Comparison of ENCODE assay signal across 26 cellular contexts in genomic region chr17:72861811-72862210, GRCh38.
"Had no signal": no experiment of that assay in that cellular context is flagged by ENCODE, and none has a peak within 500 bp of the region (broad histone marks: within the 10 kb centered on the region; RNA-seq: fewer than 3 reads in every experiment).

No MANE protein-coding gene starts in this region.

- H3K27me3 Mint-ChIP-seq: dendritic cell treated with granulocyte-macrophage colony-stimulating factor and Interleukin-4, amounts not matched to agents 40 ng/mL and 50 ng/mL, for 4 days; naive thymus-derived CD4-positive, alpha-beta T cell had no signal

- DNase-seq: effector CD8-positive, alpha-beta T cell; foreskin fibroblast; heart right ventricle; hippocampal formation; left cardiac atrium; left lung; mesenchymal stem cell; naive thymus-derived CD4-positive, alpha-beta T cell; occipital lobe; pancreas; right lobe of liver; small intestine; stimulated activated CD4-positive, alpha-beta T cell treated with anti-CD3 and anti-CD28 coated beads, Interleukin-1b, Interleukin-23, amount 100 ng/mL, for 48 hours; stimulated activated CD4-positive, alpha-beta T cell treated with anti-CD3 and anti-CD28 coated beads, Interleukin-4, amount 100 ng/mL, for 1 hour; stimulated activated CD8-positive, alpha-beta memory T cell treated with anti-CD3 and anti-CD28 coated beads, Interleukin-4, amount 100 ng/mL, for 48 hours; stimulated activated naive CD4-positive, alpha-beta T cell; upper lobe of left lung had no signal

- H3K4me3 Mint-ChIP-seq: dendritic cell treated with granulocyte-macrophage colony-stimulating factor and Interleukin-4, amounts not matched to agents 40 ng/mL and 50 ng/mL, for 4 days; endodermal cell; mesothelial cell of epicardium; nephron had no signal

- H3K9me3 Mint-ChIP-seq: dendritic cell treated with granulocyte-macrophage colony-stimulating factor and Interleukin-4, amounts not matched to agents 40 ng/mL and 50 ng/mL, for 4 days had no signal

- H3K4me3 ChIP-seq: gastroesophageal sphincter, heart right ventricle, left lung, pancreas, right lobe of liver, thoracic aorta, tibial nerve, upper lobe of left lung had no signal

- H3K27ac Mint-ChIP-seq: dendritic cell treated with granulocyte-macrophage colony-stimulating factor and Interleukin-4, amounts not matched to agents 40 ng/mL and 50 ng/mL, for 4 days; endodermal cell; mesothelial cell of epicardium; naive thymus-derived CD4-positive, alpha-beta T cell; nephron; progenitor cell of endocrine pancreas had no signal

- H3K27ac ChIP-seq: epithelial cell of prostate, gastroesophageal sphincter, heart right ventricle, left lung, pancreas, right lobe of liver, thoracic aorta, tibial nerve, upper lobe of left lung had no signal

- H3K4me1 Mint-ChIP-seq: endodermal cell, mesothelial cell of epicardium had no signal
